Comparison of ENCODE assay signal across 27 cellular contexts in the genomic region with DNA sequence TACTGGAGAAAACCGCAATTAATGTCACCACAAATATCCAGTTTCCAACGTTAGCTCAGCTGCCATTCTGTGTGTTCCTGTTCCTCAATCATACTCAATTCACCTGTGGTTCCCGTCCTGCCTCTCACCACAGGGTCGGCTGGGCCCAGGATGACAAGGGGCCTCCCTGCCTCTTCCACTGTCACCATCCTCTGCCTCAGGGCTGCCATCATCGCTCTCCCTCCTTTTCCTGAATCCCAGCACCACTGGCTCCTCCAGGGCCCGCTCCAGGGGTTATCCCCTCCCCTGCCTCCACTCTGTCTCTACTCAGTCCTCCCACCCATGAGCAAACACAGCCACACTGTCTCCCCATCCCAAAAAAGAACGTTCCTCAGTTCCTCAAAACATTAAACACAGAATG.
"Had no signal": no experiment of that assay in that cellular context is flagged by ENCODE, and none has a peak within 500 bp of the region (broad histone marks: within the 10 kb centered on the region; RNA-seq: fewer than 3 reads in every experiment).

No MANE protein-coding gene starts in this region.

- H3K4me1 ChIP-seq: left lung, lower lobe of right lung, neural progenitor cell, prostate gland, suprapubic skin, tibial artery, upper lobe of right lung had no signal

- H3K4me3 ChIP-seq: hepatocyte, left lung, lower lobe of right lung, neural progenitor cell, pancreas, prostate gland, skin epidermis, suprapubic skin, thoracic aorta, tibial artery, upper lobe of right lung had no signal

- H3K27ac ChIP-seq: hepatocyte, left lung, lower lobe of right lung, neural progenitor cell, pancreas, prostate gland, skin epidermis, suprapubic skin, thoracic aorta, tibial artery, upper lobe of right lung had no signal

- H3K4me2 ChIP-seq: hepatocyte, neural progenitor cell had no signal

- ATAC-seq: left cardiac atrium; left lung; lower lobe of right lung; natural killer cell; pancreas; right cardiac atrium; sciatic nerve; stimulated activated effector memory CD8-positive, alpha-beta T cell treated with anti-CD3 and anti-CD28 coated beads, Interleukin-12 subunit alpha, Interleukin-12 subunit beta, amount 100 ng/mL, for 72 hours; upper lobe of right lung had no signal

- H3K9me3 ChIP-seq: left lung, lower lobe of right lung, pancreas, prostate gland, suprapubic skin, thoracic aorta, tibial artery, upper lobe of right lung had no signal

- H3K36me3 ChIP-seq: left lung, lower lobe of right lung, neural progenitor cell, pancreas, prostate gland, suprapubic skin, thoracic aorta, tibial artery, upper lobe of right lung had no signal

- H3K27me3 ChIP-seq: hepatocyte, left lung, neural progenitor cell, pancreas, tibial artery, upper lobe of right lung had no signal

- DNase-seq: kidney glomerular epithelial cell; left cardiac atrium; left lung; lower lobe of right lung; mammary epithelial cell; mesenchymal stem cell; naive B cell; natural killer cell; nephron progenitor cell; pancreas; retina; right cardiac atrium; stimulated activated CD4-positive, alpha-beta T cell treated with anti-CD3 and anti-CD28 coated beads, Interleukin-12 subunit alpha, Interleukin-12 subunit beta, amount 100 ng/mL, for 4 hours; stimulated activated CD4-positive, alpha-beta T cell treated with anti-CD3 and anti-CD28 coated beads, Interleukin-15, amount 100 ng/mL, for 24 hours; stimulated activated CD4-positive, alpha-beta T cell treated with anti-CD3 and anti-CD28 coated beads, Interleukin-4, amount 100 ng/mL, for 24 hours; stimulated activated naive CD4-positive, alpha-beta T cell; tibial artery; trophoblast cell; upper lobe of right lung had no signal

- H3K9ac ChIP-seq: neural progenitor cell had no signal

- H2AFZ ChIP-seq: hepatocyte, neural progenitor cell had no signal
